In genomic region chr11:125516266-125516665, GRCh38 we compare ENCODE assay signal across 20 cellular contexts. TPM values are rescaled to one million over a fixed set of nuclear protein-coding genes. Genes with fewer than 3 reads are reported as not detected.
DNase-seq lines count a peak whose midpoint lies in the region; ATAC-seq and TF ChIP-seq lines count a peak whose summit lies in the region.
"Had no signal": no experiment of that assay in that cellular context is flagged by ENCODE, and none has a peak within 500 bp of the region (broad histone marks: within the 10 kb centered on the region; RNA-seq: fewer than 3 reads in every experiment).

No MANE protein-coding gene starts in this region.

- peak overlapping the region; percentile 32 for H3K4me2 ChIP-seq in H9 (ENCODE audit: insufficient read depth, insufficient read length, low read length)

- no peak overlapping the region for H2BK12ac ChIP-seq in H9 (ENCODE audit: insufficient read length, low read depth, low read length)

- no peak overlapping the region for H4K5ac ChIP-seq in H9 (ENCODE audit: insufficient read length, low read depth, low read length)

- peak overlapping the region; percentile 15 for H2BK20ac ChIP-seq in H9 (ENCODE audit: low read depth, low read length, poor library complexity, severe bottlenecking)

- H3K9me3 Mint-ChIP-seq in H9 (peaks cover 18 to 21% of the 10 kb centered on the region in 2 experiments), activated B cell treated with CpG ODN at 0.5 μM for 24 hours (peaks cover 3% of the 10 kb centered on the region)

- no peak overlapping the region for H4K91ac ChIP-seq in H9 (ENCODE audit: insufficient read length, low read depth, low read length)

- intact Hi-C loops in activated B cell treated with CpG ODN at 0.5 μM for 24 hours (cut with micrococcal nuclease), result loop anchor here (10.0 kb wide), 1 partner anchor 789 kb away; the partner anchor contains the start of gene DCPS

- H3K4me1 ChIP-seq in H9 (ENCODE audit: insufficient read depth, low read length) (peaks cover 6% of the 10 kb centered on the region; the same call in 1 of the 2 replicates), foreskin keratinocyte (peaks cover 7% of the 10 kb centered on the region), neuron (ENCODE audit: insufficient read depth, low read length) (peaks cover 19% of the 10 kb centered on the region)
- H3K4me1 ChIP-seq: body of pancreas, thyroid gland had no signal

- H3K27me3 Mint-ChIP-seq in H9 (ENCODE audit: low read depth) (no peaks in the 10 kb centered on the region), activated B cell treated with CpG ODN at 0.5 μM for 24 hours (no peaks in the 10 kb centered on the region)

- H2BK15ac ChIP-seq in H9 (ENCODE audit: low read depth, low read length), result no peak overlapping the region

- no peak overlapping the region for H3K4me3 ChIP-seq in neuron (ENCODE audit: low read length)
- H3K4me3 ChIP-seq: body of pancreas, colonic mucosa, thyroid gland had no signal

- H3K36me3 ChIP-seq in neuron (ENCODE audit: insufficient read depth, low read length), result no peaks in the 10 kb centered on the region
- H3K36me3 ChIP-seq: colonic mucosa, thyroid gland had no signal

- H3K56ac ChIP-seq in H9 (ENCODE audit: insufficient read length, low read depth, low read length), result no peak overlapping the region

- no peak for TF ChIP-seq CTCF in H9 (conservative IDR thresholded peaks at IDR 0.05)
- TF ChIP-seq CTCF in activated B cell treated with CpG ODN at 0.5 μM for 24 hours (IDR thresholded peaks at IDR 0.05), result no peak
- no peak for TF ChIP-seq CTCF in foreskin keratinocyte (conservative IDR thresholded peaks at IDR 0.05)

- no peaks in the 10 kb centered on the region for H3K79me1 ChIP-seq in H9 (ENCODE audit: insufficient read depth, low read depth, low read length, poor library complexity, severe bottlenecking)

- H3K23ac ChIP-seq in H9 (ENCODE audit: insufficient read length, low read depth, low read length), result no peak overlapping the region

- H3K4me3 Mint-ChIP-seq in H9 (peak overlapping the region; percentile 1 to 30; a peak in 3 of 5 replicates), activated B cell treated with CpG ODN at 0.5 μM for 24 hours (no peak overlapping the region)

- H3K27ac ChIP-seq in H9 (ENCODE audit: insufficient read length, low read depth, low read length) (no peak overlapping the region), foreskin keratinocyte (peak overlapping the region; percentile 28)
- H3K27ac ChIP-seq: body of pancreas, colonic mucosa, thyroid gland had no signal

- no peak overlapping the region for H4K8ac ChIP-seq in H9 (replicated peaks; ENCODE audit: insufficient read length, low read depth, low read length)

- H3T11ph ChIP-seq in H9 (ENCODE audit: low read length), result no peak overlapping the region

- CTCF ChIA-PET in activated B cell treated with CpG ODN at 0.5 μM for 24 hours (lab: Charles Lee), result interaction anchor here (0.6 kb wide), 1 partner anchor 13 kb away, joined by 3 read pairs; no protein-coding TSS in a partner anchor

- POLR2A ChIA-PET in activated B cell treated with CpG ODN at 0.5 μM for 24 hours (lab: Charles Lee), result interaction anchor here (1.1 kb wide), 1 partner anchor 27 kb away, joined by 3 read pairs; no protein-coding TSS in a partner anchor

- H3K9me3 ChIP-seq in H9 (ENCODE audit: control insufficient read depth, low read depth, low read length) (no peaks in the 10 kb centered on the region), neuron (ENCODE audit: low read length) (peaks cover 6% of the 10 kb centered on the region)
- H3K9me3 ChIP-seq: body of pancreas, colonic mucosa, thyroid gland had no signal

- H2AFZ ChIP-seq in H9 (ENCODE audit: low read length), result no peak overlapping the region
- H2AFZ ChIP-seq in neuron (ENCODE audit: low read depth, low read length), result peak overlapping the region; percentile 20

- no CpG with 5 or more reads among the region's 2 CpGs for WGBS in H9 (ENCODE audit: extremely low coverage, insufficient read length, low lambda C conversion rate)

- H4K20me1 ChIP-seq in H9 (ENCODE audit: control insufficient read depth, insufficient read depth, insufficient read length), result no peaks in the 10 kb centered on the region

- ATAC-seq in activated B cell treated with CpG ODN at 0.5 μM for 24 hours (ENCODE audit: low read depth), result no peak
- ATAC-seq in foreskin keratinocyte, result no peak
- ATAC-seq: body of pancreas had no signal

- DNase-seq in H9 (no peak), activated B cell treated with CpG ODN at 0.5 μM for 24 hours (no peak), foreskin keratinocyte (no peak), SKM-1 treated with dmso at 0.1 percent for 144 hours (lab: John Stamatoyannopoulos, UW; ENCODE audit: unreplicated experiment) (no peak)
- no peak for DNase-seq in stimulated activated CD4-positive, alpha-beta T cell treated with anti-CD3 and anti-CD28 coated beads, Interleukin-1b, Interleukin-23, amount 100 ng/mL, for 48 hours
- DNase-seq in activated CD4-positive, alpha-beta T cell treated with anti-CD3 and anti-CD28 coated beads for 4 hours, result no peak
- DNase-seq: activated CD4-positive, alpha-beta T cell treated with anti-CD3 and anti-CD28 coated beads, Interleukin-2, amount 50 U/mL, for 4 hours; activated CD8-positive, alpha-beta memory T cell treated with anti-CD3 and anti-CD28 coated beads, Interleukin-2, amount 50 U/mL, for 48 hours; body of pancreas; colonic mucosa; Karpas-422; NCI-H1105; NCI-H2081 treated with DMSO at 0.1 percent for 48 hours; small intestine; stimulated activated CD4-positive, alpha-beta T cell treated with anti-CD3 and anti-CD28 coated beads, Interleukin-4, amount 100 ng/mL, for 1 hour; stimulated activated naive CD4-positive, alpha-beta T cell treated with Interleukin-2 at 50 U/mL for 16 hours; T-helper 2 cell; thyroid gland had no signal

- H3K36me3 Mint-ChIP-seq in H9 (ENCODE audit: insufficient read depth in 1 of 3, low read depth in 3 of 3) (peaks cover 3 to 28% (median 4%) of the 10 kb centered on the region in 3 experiments), activated B cell treated with CpG ODN at 0.5 μM for 24 hours (ENCODE audit: low read depth) (no peaks in the 10 kb centered on the region)

- no peak overlapping the region for H2BK120ac ChIP-seq in H9 (ENCODE audit: low read depth, low read length, poor library complexity, severe bottlenecking)

- no peak overlapping the region for H3K9ac ChIP-seq in H9 (ENCODE audit: extremely low read depth, insufficient read length, low read length)

- no peaks in the 10 kb centered on the region for H3K79me2 ChIP-seq in H9 (ENCODE audit: insufficient read depth, low read length)

- H3K4me1 Mint-ChIP-seq in H9 (peaks cover 41 to 43% of the 10 kb centered on the region in 2 experiments), activated B cell treated with CpG ODN at 0.5 μM for 24 hours (peaks cover 45% of the 10 kb centered on the region)

- H3K23me2 ChIP-seq in H9 (ENCODE audit: insufficient read length, low read depth, low read length, poor library complexity, severe bottlenecking), result peaks cover 3% of the 10 kb centered on the region

- H3K18ac ChIP-seq in H9 (ENCODE audit: insufficient read length, low read depth, low read length), result no peak overlapping the region

- H2AK5ac ChIP-seq in H9 (ENCODE audit: insufficient read length, low read length), result no peak overlapping the region

- no peak overlapping the region for H3K4ac ChIP-seq in H9 (ENCODE audit: low read depth, low read length)

- no peaks in the 10 kb centered on the region for H3K27me3 ChIP-seq in H9 (ENCODE audit: insufficient read depth, low read length)
- H3K27me3 ChIP-seq in foreskin keratinocyte, result no peaks in the 10 kb centered on the region
- H3K27me3 ChIP-seq in neuron (ENCODE audit: insufficient read depth, low read length), result no peaks in the 10 kb centered on the region
- H3K27me3 ChIP-seq: colonic mucosa, thyroid gland had no signal

- H2BK5ac ChIP-seq in H9 (ENCODE audit: insufficient read length, low read length), result no peak overlapping the region

- no peak overlapping the region for H3K14ac ChIP-seq in H9 (ENCODE audit: insufficient read depth, low read length)

- H3K27ac Mint-ChIP-seq in H9 (peak overlapping the region; percentile 19 to 94 (median 94); a peak in 3 of 7 replicates), activated B cell treated with CpG ODN at 0.5 μM for 24 hours (peak overlapping the region; percentile 16)
- H3K27ac Mint-ChIP-seq: activated T-helper 2 cell treated with anti-CD3 and anti-CD28 coated beads, Interferon-gamma antibody, Interleukin-2, Interleukin-4, amounts not matched to agents 10 μg/mL and 5 μg/mL and 100 μg/mL, durations not matched to agents 14 hours and 24 hours and 36 hours had no signal

RNA-seq across cellular contexts. Expression of gene FEZ1, which starts 20.2 kb away (rescaled TPM):
- total RNA-seq in H9 (2021) (130 and 135 TPM in 2 replicates), activated B cell treated with CpG ODN at 0.5 μM for 24 hours (8.4 and 9.4 TPM in 2 replicates), foreskin keratinocyte (197 and 228 TPM in 2 replicates)
- 166 and 204 TPM in 2 replicates for polyA plus RNA-seq in foreskin keratinocyte

RNA-seq across cellular contexts. Expression of gene EI24, which starts 53.0 kb away (rescaled TPM):
- total RNA-seq in H9 (2021) (146 and 151 TPM in 2 replicates), activated B cell treated with CpG ODN at 0.5 μM for 24 hours (34.3 and 34.5 TPM in 2 replicates), foreskin keratinocyte (179 and 183 TPM in 2 replicates)
- 128 and 163 TPM in 2 replicates for polyA plus RNA-seq in foreskin keratinocyte

Comparison
In these comparisons a context has a peak if more than half of its experiments do, and no peak if none do; other contexts are left out.
1. RNA of gene FEZ1, which starts 20.2 kb away (total RNA-seq): 197 to 228 TPM in foreskin keratinocyte and 130 to 135 TPM in H9; 8.4 to 9.4 TPM in activated B cell treated with CpG ODN at 0.5 μM for 24 hours; every median in the first group is over 10 times any median in the second.